In genomic region chr5:83577036-83577636, GRCh38 we compare ENCODE assay signal across 2 cellular contexts.
TF ChIP-seq lines count a peak whose summit lies in the region.

No MANE protein-coding gene starts in this region.

TF ChIP-seq in IMR-90, 13 proteins besides CTCF, POLR2A, EP300 and RAD21:
- TF ChIP-seq BHLHE40 (IDR thresholded peaks at IDR 0.05; ENCODE audit: low read depth, low read length) (no peak), CHD1 (IDR thresholded peaks at IDR 0.05; ENCODE audit: low read depth, low read length) (no peak), SMC3 (IDR thresholded peaks at IDR 0.05; ENCODE audit: low read depth, low read length) (no peak), MAZ (IDR thresholded peaks at IDR 0.05; ENCODE audit: borderline replicate concordance, low read depth, low read length) (no peak)
TF ChIP-seq in IMR-90: peak in this region for 0.

TF ChIP-seq in liver, 16 proteins besides CTCF, POLR2A, EP300 and RAD21:
- TF ChIP-seq MAX (IDR thresholded peaks at IDR 0.05) = no peak
- TF ChIP-seq SP1 (IDR thresholded peaks at IDR 0.05) = peak; percentile 88
- TF ChIP-seq ATF3 (IDR thresholded peaks at IDR 0.05) = peak; percentile 28
- TF ChIP-seq EGR1 (IDR thresholded peaks at IDR 0.05; ENCODE audit: low read depth in 2 of 2) = peak in 1 of 2 donors; percentile 34
- TF ChIP-seq RXRA (IDR thresholded peaks at IDR 0.05) = peak; percentile 39 to 71
- TF ChIP-seq ZBTB33 (IDR thresholded peaks at IDR 0.05) = peak; percentile 65
- TF ChIP-seq GABPA (IDR thresholded peaks at IDR 0.05 in 1 of 2, conservative IDR thresholded peaks at IDR 0.05 in 1 of 2) = peak in 1 of 2 donors; percentile 59
- no peak for TF ChIP-seq HNF4G (IDR thresholded peaks at IDR 0.05)
- peak; percentile 83 for TF ChIP-seq FOXA2 (IDR thresholded peaks at IDR 0.05)
- peak; percentile 26 to 53 for TF ChIP-seq HNF4A (conservative IDR thresholded peaks at IDR 0.05)
- TF ChIP-seq NR2F2 (IDR thresholded peaks at IDR 0.05) = peak; percentile 68
- peak; percentile 74 to 91 for TF ChIP-seq JUND (IDR thresholded peaks at IDR 0.05)
- TF ChIP-seq FOXA1 (IDR thresholded peaks at IDR 0.05) = peak; percentile 78
- peak; percentile 49 for TF ChIP-seq REST (IDR thresholded peaks at IDR 0.05)
- TF ChIP-seq YY1 (IDR thresholded peaks at IDR 0.05) = peak; percentile 35
- TF ChIP-seq TAF1 (conservative IDR thresholded peaks at IDR 0.05) = no peak
